ENCODE assay signal across 14 cellular contexts in the genomic region with DNA sequence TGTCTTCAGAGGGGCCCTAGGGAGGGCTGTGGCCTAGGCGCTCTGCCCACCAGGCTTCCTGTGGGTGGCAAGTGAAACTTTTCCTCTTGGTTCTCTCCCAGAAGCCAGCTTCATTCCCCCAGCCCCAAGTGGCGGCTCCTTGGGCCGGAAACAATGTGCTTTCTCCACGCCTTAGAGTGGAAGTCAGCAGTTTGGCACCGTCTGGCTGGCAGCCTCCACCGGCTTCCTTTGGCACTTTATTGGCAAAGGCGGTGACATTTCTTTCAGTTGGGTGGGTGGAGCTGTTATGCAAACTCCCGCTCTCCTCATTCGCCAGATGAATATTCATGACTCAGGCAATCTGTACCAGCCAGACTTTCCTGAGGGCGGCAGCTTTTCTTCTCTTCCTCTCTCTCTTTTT.
A peak's percentile ranks its signal among the peaks of the same experiment; 100 is the strongest.
DNase-seq lines count a peak whose midpoint lies in the region; ATAC-seq and TF ChIP-seq lines count a peak whose summit lies in the region.
"Had no signal": no experiment of that assay in that cellular context is flagged by ENCODE, and none has a peak within 500 bp of the region (broad histone marks: within the 10 kb centered on the region; RNA-seq: fewer than 3 reads in every experiment).

No MANE protein-coding gene starts in this region.

- TF ChIP-seq CTCF in activated CD8-positive, alpha-beta T cell treated with anti-CD3 and anti-CD28 coated beads for 36 hours (IDR thresholded peaks at IDR 0.05), result no peak
- TF ChIP-seq CTCF in H9 (conservative IDR thresholded peaks at IDR 0.05), result no peak

- H2BK120ac ChIP-seq in H9 (ENCODE audit: low read depth, low read length, poor library complexity, severe bottlenecking), result no peak overlapping the region

- H3K79me1 ChIP-seq in H9 (ENCODE audit: insufficient read depth, low read depth, low read length, poor library complexity, severe bottlenecking), result no peaks in the 10 kb centered on the region

- H3K27ac ChIP-seq in SK-N-MC (peak overlapping the region; percentile 76), skin epidermis (peak overlapping the region in 16 of 21 experiments; percentile 18 to 79 (median 58)), H9 (ENCODE audit: insufficient read length, low read depth, low read length) (no peak overlapping the region)
- H3K27ac ChIP-seq: A549 had no signal

- H3T11ph ChIP-seq in H9 (ENCODE audit: low read length), result no peak overlapping the region

- H3K18ac ChIP-seq in H9 (ENCODE audit: insufficient read length, low read depth, low read length), result no peak overlapping the region

- H3K4me3 Mint-ChIP-seq in activated CD8-positive, alpha-beta T cell treated with anti-CD3 and anti-CD28 coated beads for 36 hours, result no peak overlapping the region
- H3K4me3 Mint-ChIP-seq in activated CD8-positive, alpha-beta T cell treated with anti-CD3 and anti-CD28 coated beads, Interleukin-2, amount 10 ng/mL, durations not matched to agents 7 days and 5 days, result no peak overlapping the region
- no peak overlapping the region for H3K4me3 Mint-ChIP-seq in H9

- H3K4ac ChIP-seq in H9 (ENCODE audit: low read depth, low read length), result no peak overlapping the region

- no peaks in the 10 kb centered on the region for H3K23me2 ChIP-seq in H9 (ENCODE audit: insufficient read length, low read depth, low read length, poor library complexity, severe bottlenecking)

- no peak overlapping the region for H2BK15ac ChIP-seq in H9 (ENCODE audit: low read depth, low read length)

- no peak overlapping the region for H4K91ac ChIP-seq in H9 (ENCODE audit: insufficient read length, low read depth, low read length)

- POLR2A ChIA-PET in activated CD8-positive, alpha-beta T cell treated with anti-CD3 and anti-CD28 coated beads for 36 hours (lab: Charles Lee), result no interaction called here
- POLR2A ChIA-PET in activated CD8-positive, alpha-beta T cell treated with anti-CD3 and anti-CD28 coated beads, Interleukin-2, amount 10 ng/mL, durations not matched to agents 7 days and 5 days (lab: Charles Lee), result no interaction called here

- no CpG with 5 or more reads among the region's 10 CpGs for WGBS in H9 (ENCODE audit: extremely low coverage, insufficient read length, low lambda C conversion rate)

- H3K56ac ChIP-seq in H9 (ENCODE audit: insufficient read length, low read depth, low read length), result no peak overlapping the region

- no peaks in the 10 kb centered on the region for H3K27me3 ChIP-seq in H9 (ENCODE audit: insufficient read depth, low read length)
- H3K27me3 ChIP-seq in HAP-1 (ENCODE audit: low read depth), result no peaks in the 10 kb centered on the region

- intact Hi-C loops in activated CD8-positive, alpha-beta T cell treated with anti-CD3 and anti-CD28 coated beads for 36 hours (cut with micrococcal nuclease), result no loop called here
- intact Hi-C loops in head of caudate nucleus (cut with DNase I), result no loop called here

- H3K36me3 ChIP-seq in SK-N-MC (ENCODE audit: insufficient read depth, low read length), result no peaks in the 10 kb centered on the region
- no peaks in the 10 kb centered on the region for H3K36me3 ChIP-seq in HAP-1 (replicated peaks)

- H2BK5ac ChIP-seq in H9 (ENCODE audit: insufficient read length, low read length), result no peak overlapping the region

- H3K79me2 ChIP-seq in H9 (ENCODE audit: insufficient read depth, low read length), result no peaks in the 10 kb centered on the region

- H2BK12ac ChIP-seq in H9 (ENCODE audit: insufficient read length, low read depth, low read length), result no peak overlapping the region

- no peaks in the 10 kb centered on the region for H3K9me3 Mint-ChIP-seq in activated CD8-positive, alpha-beta T cell treated with anti-CD3 and anti-CD28 coated beads for 36 hours
- no peaks in the 10 kb centered on the region for H3K9me3 Mint-ChIP-seq in activated CD8-positive, alpha-beta T cell treated with anti-CD3 and anti-CD28 coated beads, Interleukin-2, amount 10 ng/mL, durations not matched to agents 7 days and 5 days (ENCODE audit: insufficient read depth)
- peaks cover 0 to 3% of the 10 kb centered on the region in 2 experiments; a peak in 3 of 5 replicates for H3K9me3 Mint-ChIP-seq in H9

- H3K9me3 ChIP-seq in SK-N-MC (ENCODE audit: low read depth, low read length) (no peaks in the 10 kb centered on the region; the same call in none of the 2 replicates), H9 (ENCODE audit: control insufficient read depth, low read depth, low read length) (no peaks in the 10 kb centered on the region), HAP-1 (no peaks in the 10 kb centered on the region)
- H3K9me3 ChIP-seq: A549 had no signal

- no peak overlapping the region for H4K8ac ChIP-seq in H9 (replicated peaks; ENCODE audit: insufficient read length, low read depth, low read length)

- H3K36me3 Mint-ChIP-seq in activated CD8-positive, alpha-beta T cell treated with anti-CD3 and anti-CD28 coated beads for 36 hours (ENCODE audit: low read depth), result no peaks in the 10 kb centered on the region
- H3K36me3 Mint-ChIP-seq in activated CD8-positive, alpha-beta T cell treated with anti-CD3 and anti-CD28 coated beads, Interleukin-2, amount 10 ng/mL, durations not matched to agents 7 days and 5 days (ENCODE audit: low read depth), result no peaks in the 10 kb centered on the region
- peaks cover 0 to 7% (median 2%) of the 10 kb centered on the region in 3 experiments; a peak in 6 of 7 replicates for H3K36me3 Mint-ChIP-seq in H9 (ENCODE audit: insufficient read depth in 1 of 3, low read depth in 3 of 3)

- H2AFZ ChIP-seq in H9 (ENCODE audit: low read length), result no peak overlapping the region

- peak; percentile 34 for ATAC-seq in activated CD8-positive, alpha-beta T cell treated with anti-CD3 and anti-CD28 coated beads for 36 hours
- ATAC-seq in activated CD8-positive, alpha-beta T cell treated with anti-CD3 and anti-CD28 coated beads, Interleukin-2, amount 10 ng/mL, durations not matched to agents 7 days and 5 days, result no peak
- ATAC-seq in GM21825 (IDR thresholded peaks at IDR 0.05; ENCODE audit: unreplicated experiment), result no peak
- ATAC-seq: A549 had no signal

- no peak overlapping the region for H3K23ac ChIP-seq in H9 (ENCODE audit: insufficient read length, low read depth, low read length)

- no peak overlapping the region for H3K14ac ChIP-seq in H9 (ENCODE audit: insufficient read depth, low read length)

- H3K4me3 ChIP-seq in SK-N-MC (peak overlapping the region; percentile 53), skin epidermis (no peak overlapping the region), HAP-1 (no peak overlapping the region)
- H3K4me3 ChIP-seq: A549 had no signal

- CTCF ChIA-PET in activated CD8-positive, alpha-beta T cell treated with anti-CD3 and anti-CD28 coated beads for 36 hours (lab: Charles Lee), result interaction anchor here (1.5 kb wide), 1 partner anchor 14 kb away, joined by 3 read pairs; no protein-coding TSS in a partner anchor
- CTCF ChIA-PET in activated CD8-positive, alpha-beta T cell treated with anti-CD3 and anti-CD28 coated beads, Interleukin-2, amount 10 ng/mL, durations not matched to agents 7 days and 5 days (lab: Charles Lee), result no interaction called here

- in situ Hi-C loops in HAP-1 (cut with MboI; ENCODE audit: low sequenced_read_pairs), result no loop called here

- H3K4me1 ChIP-seq in H9 (ENCODE audit: insufficient read depth, low read length) (no peaks in the 10 kb centered on the region; the same call in 1 of the 2 replicates), HAP-1 (no peaks in the 10 kb centered on the region)
- H3K4me1 ChIP-seq: A549 had no signal

- H3K9ac ChIP-seq in SK-N-MC (ENCODE audit: insufficient read length), result no peak overlapping the region
- no peak overlapping the region for H3K9ac ChIP-seq in H9 (ENCODE audit: extremely low read depth, insufficient read length, low read length)

- no peak overlapping the region for H4K5ac ChIP-seq in H9 (ENCODE audit: insufficient read length, low read depth, low read length)

- no peaks in the 10 kb centered on the region for H4K20me1 ChIP-seq in H9 (ENCODE audit: control insufficient read depth, insufficient read depth, insufficient read length)

- H2BK20ac ChIP-seq in H9 (ENCODE audit: low read depth, low read length, poor library complexity, severe bottlenecking), result no peak overlapping the region

- H2AK5ac ChIP-seq in H9 (ENCODE audit: insufficient read length, low read length), result no peak overlapping the region

- DNase-seq in activated CD8-positive, alpha-beta T cell treated with anti-CD3 and anti-CD28 coated beads for 36 hours, result peak; percentile 7
- DNase-seq in activated CD8-positive, alpha-beta T cell treated with anti-CD3 and anti-CD28 coated beads, Interleukin-2, amount 10 ng/mL, durations not matched to agents 7 days and 5 days, result no peak
- no peak for DNase-seq in SK-N-MC (ENCODE audit: low read depth, low spot score)
- DNase-seq in head of caudate nucleus, result peak; percentile 45 to 94 (median 76)
- no peak for DNase-seq in H9
- no peak for DNase-seq in HAP-1 (ENCODE audit: low spot score in 2 of 2)
- DNase-seq: activated gamma-delta T cell, DMS79, glutamatergic neuron, mesendoderm, SHP77 had no signal

- peaks cover 4% of the 10 kb centered on the region for H3K27me3 Mint-ChIP-seq in activated CD8-positive, alpha-beta T cell treated with anti-CD3 and anti-CD28 coated beads for 36 hours
- H3K27me3 Mint-ChIP-seq in activated CD8-positive, alpha-beta T cell treated with anti-CD3 and anti-CD28 coated beads, Interleukin-2, amount 10 ng/mL, durations not matched to agents 7 days and 5 days (ENCODE audit: low read depth), result peaks cover 7% of the 10 kb centered on the region
- H3K27me3 Mint-ChIP-seq in H9 (ENCODE audit: low read depth), result no peaks in the 10 kb centered on the region; the same call in 1 of the 2 replicates

- H3K4me2 ChIP-seq in H9 (ENCODE audit: insufficient read depth, insufficient read length, low read length), result no peak overlapping the region
- H3K4me2 ChIP-seq: A549 had no signal

- H3K4me1 Mint-ChIP-seq in activated CD8-positive, alpha-beta T cell treated with anti-CD3 and anti-CD28 coated beads for 36 hours (ENCODE audit: low read depth), result no peaks in the 10 kb centered on the region
- peaks cover 2% of the 10 kb centered on the region for H3K4me1 Mint-ChIP-seq in activated CD8-positive, alpha-beta T cell treated with anti-CD3 and anti-CD28 coated beads, Interleukin-2, amount 10 ng/mL, durations not matched to agents 7 days and 5 days (ENCODE audit: low read depth)
- H3K4me1 Mint-ChIP-seq in H9, result peaks cover 23 to 33% of the 10 kb centered on the region in 2 experiments

- no peak overlapping the region for H3K27ac Mint-ChIP-seq in activated CD8-positive, alpha-beta T cell treated with anti-CD3 and anti-CD28 coated beads for 36 hours
- H3K27ac Mint-ChIP-seq in activated CD8-positive, alpha-beta T cell treated with anti-CD3 and anti-CD28 coated beads, Interleukin-2, amount 10 ng/mL, durations not matched to agents 7 days and 5 days, result no peak overlapping the region
- H3K27ac Mint-ChIP-seq in H9, result no peak overlapping the region

Comparison
In these comparisons a context has a peak if more than half of its experiments do, and no peak if none do; other contexts are left out.
1. DNase-seq: peak in activated CD8-positive, alpha-beta T cell treated with anti-CD3 and anti-CD28 coated beads for 36 hours (single experiment) and head of caudate nucleus (42 of 42); none in activated CD8-positive, alpha-beta T cell treated with anti-CD3 and anti-CD28 coated beads, Interleukin-2, amount 10 ng/mL, durations not matched to agents 7 days and 5 days (single experiment), SK-N-MC (single experiment), H9 (single experiment) and HAP-1 (0 of 2).